ENCODE assay signal across 10 cellular contexts in the genomic region with DNA sequence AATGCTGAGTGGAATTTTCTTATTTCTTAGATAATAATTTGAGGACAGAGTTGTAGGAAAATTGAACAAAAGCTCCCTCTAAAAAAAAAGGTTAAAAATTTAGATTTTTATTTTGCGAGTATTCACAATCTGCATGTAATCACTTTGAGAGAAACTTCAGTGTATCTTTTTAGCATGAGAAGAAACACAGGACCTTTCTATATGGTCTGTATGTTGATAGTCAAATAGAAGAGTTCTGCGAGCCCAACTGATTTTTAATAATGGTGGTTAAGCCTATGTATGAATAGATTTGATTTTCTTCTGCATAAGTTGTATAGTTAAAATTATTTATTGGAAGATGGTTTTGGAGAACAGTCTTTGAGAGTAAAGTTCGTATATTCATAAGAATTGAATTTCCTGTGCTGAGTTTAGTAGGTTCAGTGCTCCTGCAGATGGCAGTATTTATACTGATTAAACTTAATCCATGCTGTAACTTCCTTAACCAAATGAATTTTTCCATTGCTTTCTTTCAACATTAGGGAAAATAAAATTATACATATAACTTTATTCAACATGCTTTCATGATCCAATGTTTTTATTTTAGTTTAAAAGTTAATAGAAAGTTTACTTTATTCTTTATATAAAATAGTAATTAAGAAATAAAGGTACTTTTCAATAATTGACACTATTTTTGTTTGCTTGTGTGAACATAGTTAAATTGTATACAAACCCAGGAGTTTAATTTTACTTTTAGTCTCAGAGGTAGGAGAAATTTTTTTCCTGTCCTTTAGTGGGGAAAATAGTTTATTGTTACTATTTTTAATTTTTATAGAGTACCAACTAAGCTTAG. TPM values are rescaled to one million over a fixed set of nuclear protein-coding genes. Genes with fewer than 3 reads are reported as not detected.
A peak's percentile ranks its signal among the peaks of the same experiment; 100 is the strongest.
DNase-seq lines count a peak whose midpoint lies in the region; ATAC-seq, FAIRE-seq and TF ChIP-seq lines count a peak whose summit lies in the region.
"Had no signal": no experiment of that assay in that cellular context is flagged by ENCODE, and none has a peak within 500 bp of the region (broad histone marks: within the 10 kb centered on the region; RNA-seq: fewer than 3 reads in every experiment).

No MANE protein-coding gene starts in this region.

- peak; percentile 96 for FAIRE-seq in islet of Langerhans (lab: Jason Lieb, UNC)

- H3K9me3 Mint-ChIP-seq in GM23338: no peaks in the 10 kb centered on the region
- H3K9me3 Mint-ChIP-seq: activated naive CD4-positive, alpha-beta T cell treated with anti-CD3 and anti-CD28 coated beads, Interleukin-2, amount 50 U/mL, for 24 hours had no signal

- H3K36me3 ChIP-seq in ACC112 (ENCODE audit: insufficient read depth, low read length) (peaks cover 58% of the 10 kb centered on the region), GM23338 (ENCODE audit: insufficient read depth) (peaks cover 56% of the 10 kb centered on the region), WERI-Rb-1 (peaks cover 84% of the 10 kb centered on the region), ascending aorta (peaks cover 33 to 63% of the 10 kb centered on the region in 2 donors)

- intact Hi-C loops in ascending aorta (cut with DNase I): no loop called here

- H3K4me2 ChIP-seq in GM23338: no peak overlapping the region

- no peaks in the 10 kb centered on the region for H3K9me3 ChIP-seq in WERI-Rb-1 (ENCODE audit: severe bottlenecking)
- no peaks in the 10 kb centered on the region for H3K9me3 ChIP-seq in ascending aorta

- no peaks in the 10 kb centered on the region for H3F3A ChIP-seq in GM23338 (replicated peaks; ENCODE audit: low read depth)

- H3K27me3 Mint-ChIP-seq in GM23338 (ENCODE audit: insufficient read depth, low read depth, poor library complexity): no peaks in the 10 kb centered on the region
- H3K27me3 Mint-ChIP-seq: activated naive CD4-positive, alpha-beta T cell treated with anti-CD3 and anti-CD28 coated beads, Interleukin-2, amount 50 U/mL, for 24 hours had no signal

- H3K9me2 ChIP-seq in GM23338 (ENCODE audit: insufficient read depth): no peaks in the 10 kb centered on the region

- DNase-seq in GM23338 (ENCODE audit: low spot score) (peak; percentile 21), WERI-Rb-1 (no peak), ascending aorta (ENCODE audit: low spot score in 2 of 2) (no peak), SIG-M5 (lab: John Stamatoyannopoulos, UW) (no peak), NCI-H2081 treated with DMSO at 0.1 percent for 48 hours (lab: John Stamatoyannopoulos, UW) (no peak)

- peaks cover 59% of the 10 kb centered on the region for H3K36me3 Mint-ChIP-seq in GM23338 (ENCODE audit: low read depth)

- H3K27me3 ChIP-seq in ACC112 (ENCODE audit: insufficient read depth, low read length) (no peaks in the 10 kb centered on the region), GM23338 (ENCODE audit: insufficient read depth) (no peaks in the 10 kb centered on the region), WERI-Rb-1 (ENCODE audit: insufficient read depth, low read depth, severe bottlenecking) (no peaks in the 10 kb centered on the region), ascending aorta (no peaks in the 10 kb centered on the region)

- H3K27ac Mint-ChIP-seq in GM23338: no peak overlapping the region
- H3K27ac Mint-ChIP-seq: activated naive CD4-positive, alpha-beta T cell treated with anti-CD3 and anti-CD28 coated beads, Interleukin-2, amount 50 U/mL, for 24 hours had no signal

- H3K79me2 ChIP-seq in ACC112 (ENCODE audit: control insufficient read depth, insufficient read depth, low read length, unreplicated experiment) (peaks cover 39% of the 10 kb centered on the region), GM23338 (replicated peaks; ENCODE audit: insufficient read depth) (peaks cover 69% of the 10 kb centered on the region)

- H2AFZ ChIP-seq in ACC112 (ENCODE audit: low read length, unreplicated experiment): no peak overlapping the region
- H2AFZ ChIP-seq in GM23338: no peak overlapping the region

- peaks cover 3% of the 10 kb centered on the region; the same call in 1 of the 3 replicates for H3K4me1 Mint-ChIP-seq in GM23338

- H3K4me3 ChIP-seq in ACC112 (ENCODE audit: low read depth, low read length) (no peak overlapping the region), GM23338 (no peak overlapping the region), WERI-Rb-1 (ENCODE audit: low read depth, low read length) (no peak overlapping the region), ascending aorta (no peak overlapping the region)
- H3K4me3 ChIP-seq: lung had no signal

- H3K27ac ChIP-seq in ACC112 (ENCODE audit: low read depth, low read length): peak overlapping the region; percentile 2; the same call in 1 of the 2 replicates
- 0 out of 2 replicates have a peak overlapping the region, but pooled peaks have one; percentile 37 for H3K27ac ChIP-seq in GM23338 (ENCODE audit: low read depth)
- H3K27ac ChIP-seq in WERI-Rb-1: no peak overlapping the region
- H3K27ac ChIP-seq in ascending aorta: no peak overlapping the region

- H3K4me1 ChIP-seq in ACC112 (ENCODE audit: control insufficient read depth, insufficient read depth, low read length, unreplicated experiment): peaks cover 7% of the 10 kb centered on the region
- H3K4me1 ChIP-seq in GM23338 (ENCODE audit: insufficient read depth): no peaks in the 10 kb centered on the region
- no peaks in the 10 kb centered on the region for H3K4me1 ChIP-seq in ascending aorta

- peak in 1 of 2 experiments; percentile 60; a peak in 3 of 4 replicates for TF ChIP-seq CTCF in GM23338 (conservative IDR thresholded peaks at IDR 0.05; ENCODE audit: low read depth in 2 of 2)
- peak; percentile 22; the same call in 1 of the 2 replicates for TF ChIP-seq CTCF in WERI-Rb-1 (IDR thresholded peaks at IDR 0.05; ENCODE audit: low read depth, low read length)
- peak in 1 of 3 experiments; percentile 35 for TF ChIP-seq CTCF in ascending aorta (IDR thresholded peaks at IDR 0.05)

- no peak overlapping the region for H3K4me3 Mint-ChIP-seq in GM23338
- H3K4me3 Mint-ChIP-seq: activated naive CD4-positive, alpha-beta T cell treated with anti-CD3 and anti-CD28 coated beads, Interleukin-2, amount 50 U/mL, for 24 hours had no signal

- H4K20me1 ChIP-seq in GM23338 (replicated peaks; ENCODE audit: insufficient read depth): peaks cover 29% of the 10 kb centered on the region

- ATAC-seq in GM23338: no peak
- ATAC-seq in GM21825 (IDR thresholded peaks at IDR 0.05; ENCODE audit: unreplicated experiment): no peak

TF ChIP-seq in GM23338, 12 proteins besides CTCF, POLR2A, EP300 and RAD21:
- TF ChIP-seq ZNF114 (CRISPR knock-in tag; IDR thresholded peaks at IDR 0.05) (no peak), ZNF331 (CRISPR knock-in tag; IDR thresholded peaks at IDR 0.05; ENCODE audit: low read depth) (no peak), EZH2 (IDR thresholded peaks at IDR 0.05; ENCODE audit: low read depth, unreplicated experiment) (no peak), NANOG (IDR thresholded peaks at IDR 0.05; ENCODE audit: borderline replicate concordance) (no peak), POLR2AphosphoS5 (IDR thresholded peaks at IDR 0.05; ENCODE audit: low read depth) (no peak)
- TF ChIP-seq, protein P1, sequence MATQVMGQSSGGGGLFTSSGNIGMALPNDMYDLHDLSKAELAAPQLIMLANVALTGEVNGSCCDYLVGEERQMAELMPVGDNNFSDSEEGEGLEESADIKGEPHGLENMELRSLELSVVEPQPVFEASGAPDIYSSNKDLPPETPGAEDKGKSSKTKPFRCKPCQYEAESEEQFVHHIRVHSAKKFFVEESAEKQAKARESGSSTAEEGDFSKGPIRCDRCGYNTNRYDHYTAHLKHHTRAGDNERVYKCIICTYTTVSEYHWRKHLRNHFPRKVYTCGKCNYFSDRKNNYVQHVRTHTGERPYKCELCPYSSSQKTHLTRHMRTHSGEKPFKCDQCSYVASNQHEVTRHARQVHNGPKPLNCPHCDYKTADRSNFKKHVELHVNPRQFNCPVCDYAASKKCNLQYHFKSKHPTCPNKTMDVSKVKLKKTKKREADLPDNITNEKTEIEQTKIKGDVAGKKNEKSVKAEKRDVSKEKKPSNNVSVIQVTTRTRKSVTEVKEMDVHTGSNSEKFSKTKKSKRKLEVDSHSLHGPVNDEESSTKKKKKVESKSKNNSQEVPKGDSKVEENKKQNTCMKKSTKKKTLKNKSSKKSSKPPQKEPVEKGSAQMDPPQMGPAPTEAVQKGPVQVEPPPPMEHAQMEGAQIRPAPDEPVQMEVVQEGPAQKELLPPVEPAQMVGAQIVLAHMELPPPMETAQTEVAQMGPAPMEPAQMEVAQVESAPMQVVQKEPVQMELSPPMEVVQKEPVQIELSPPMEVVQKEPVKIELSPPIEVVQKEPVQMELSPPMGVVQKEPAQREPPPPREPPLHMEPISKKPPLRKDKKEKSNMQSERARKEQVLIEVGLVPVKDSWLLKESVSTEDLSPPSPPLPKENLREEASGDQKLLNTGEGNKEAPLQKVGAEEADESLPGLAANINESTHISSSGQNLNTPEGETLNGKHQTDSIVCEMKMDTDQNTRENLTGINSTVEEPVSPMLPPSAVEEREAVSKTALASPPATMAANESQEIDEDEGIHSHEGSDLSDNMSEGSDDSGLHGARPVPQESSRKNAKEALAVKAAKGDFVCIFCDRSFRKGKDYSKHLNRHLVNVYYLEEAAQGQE (IDR thresholded peaks at IDR 0.05; ENCODE audit: unreplicated experiment): no peak
- TF ChIP-seq, protein P2, sequence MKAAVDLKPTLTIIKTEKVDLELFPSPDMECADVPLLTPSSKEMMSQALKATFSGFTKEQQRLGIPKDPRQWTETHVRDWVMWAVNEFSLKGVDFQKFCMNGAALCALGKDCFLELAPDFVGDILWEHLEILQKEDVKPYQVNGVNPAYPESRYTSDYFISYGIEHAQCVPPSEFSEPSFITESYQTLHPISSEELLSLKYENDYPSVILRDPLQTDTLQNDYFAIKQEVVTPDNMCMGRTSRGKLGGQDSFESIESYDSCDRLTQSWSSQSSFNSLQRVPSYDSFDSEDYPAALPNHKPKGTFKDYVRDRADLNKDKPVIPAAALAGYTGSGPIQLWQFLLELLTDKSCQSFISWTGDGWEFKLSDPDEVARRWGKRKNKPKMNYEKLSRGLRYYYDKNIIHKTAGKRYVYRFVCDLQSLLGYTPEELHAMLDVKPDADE (IDR thresholded peaks at IDR 0.05): no peak

RNA-seq across cellular contexts. Expression of a gene that starts 19.6 kb away (rescaled TPM):
- 103 and 127 TPM in 2 replicates for total RNA-seq in GM23338 (2014; rRNA removed; shearing (Covaris generic))
- 154 and 178 TPM in 2 replicates for polyA plus RNA-seq in GM23338 (2016; fragmentation: Nextera tagmentation; extraction: Ambion mirVana)
- 39.8 TPM for total RNA-seq in ascending aorta

RNA-seq across cellular contexts. Expression of a gene that starts 49.3 kb away (rescaled TPM):
- total RNA-seq in GM23338 (2014; rRNA removed; shearing (Covaris generic)): not detected in 2 replicates
- polyA plus RNA-seq in GM23338 (2016; fragmentation: Nextera tagmentation; extraction: Ambion mirVana): not detected in 2 replicates
- total RNA-seq in ascending aorta: not detected
- total RNA-seq: lung had no signal
- polyA plus RNA-seq: lung had no signal

Comparison
In these comparisons a context has a peak if more than half of its experiments do, and no peak if none do; other contexts are left out.
1. H3K27ac ChIP-seq: peak in ACC112 (single experiment) and GM23338 (single experiment); none in WERI-Rb-1 (single experiment) and ascending aorta (0 of 2).